In genomic region chr18:48948112-48949050, GRCh38 we compare ENCODE assay signal across 7 cellular contexts. TPM values are rescaled to one million over a fixed set of nuclear protein-coding genes. Genes with fewer than 3 reads are reported as not detected.
DNase-seq lines count a peak whose midpoint lies in the region; ATAC-seq and TF ChIP-seq lines count a peak whose summit lies in the region.

No MANE protein-coding gene starts in this region.

- H3K4me3 Mint-ChIP-seq in memory B cell: peak overlapping the region; percentile 93

- H3K4me1 ChIP-seq in thoracic aorta (ENCODE audit: control insufficient read depth in 1 of 2, low read depth in 2 of 2): peaks cover 30 to 45% of the 10 kb centered on the region in 2 donors

- H3K9me3 ChIP-seq in thoracic aorta: no peaks in the 10 kb centered on the region

- TF ChIP-seq CTCF in GM12875 (IDR thresholded peaks at IDR 0.05; ENCODE audit: borderline replicate concordance, insufficient read depth, low read depth, low read length): 0 out of 2 replicates have a peak, but pooled peaks have one; percentile 2
- no peak for TF ChIP-seq CTCF in thoracic aorta (IDR thresholded peaks at IDR 0.05)

- peak overlapping the region; percentile 82 for H3K4me3 ChIP-seq in GM12875 (ENCODE audit: low read depth, low read length)
- peak overlapping the region; percentile 96 for H3K4me3 ChIP-seq in thoracic aorta

- H3K36me3 Mint-ChIP-seq in memory B cell: no peaks in the 10 kb centered on the region

- H3K27ac Mint-ChIP-seq in memory B cell: peak overlapping the region; percentile 90

- H3K4me1 Mint-ChIP-seq in memory B cell: peaks cover 29% of the 10 kb centered on the region

- peaks cover 4% of the 10 kb centered on the region for H3K36me3 ChIP-seq in thoracic aorta

- ATAC-seq in memory B cell (ENCODE audit: low read depth): peak; percentile 30
- no peak for ATAC-seq in thoracic aorta (ENCODE audit: insufficient number of reproducible peaks, low FRiP score, low read depth)

- no peaks in the 10 kb centered on the region for H3K9me3 Mint-ChIP-seq in memory B cell

- H3K27ac ChIP-seq in thoracic aorta: peak overlapping the region; percentile 97

- H3K27me3 Mint-ChIP-seq in memory B cell: no peaks in the 10 kb centered on the region

- DNase-seq in NAMALWA (ENCODE audit: low spot score) (peak; percentile 84), memory B cell (ENCODE audit: low spot score in 2 of 2) (peak in 1 of 2 donors; percentile 62), thoracic aorta (ENCODE audit: low spot score) (no peak), inferior parietal cortex (ENCODE audit: extremely low spot score) (no peak)
- peak; percentile 30 for DNase-seq in activated CD4-positive, alpha-beta T cell treated with anti-CD3 and anti-CD28 coated beads for 1 hour
- peak; percentile 42 for DNase-seq in effector CD4-positive, alpha-beta T cell

- H3K27me3 ChIP-seq in thoracic aorta (replicated peaks; ENCODE audit: insufficient read depth): no peaks in the 10 kb centered on the region

RNA-seq across cellular contexts. Expression of gene SMAD7, which starts 2.4 kb away (rescaled TPM):
- 100 to 1,000 TPM in 1 of 2 donors, 10 to 100 TPM in 1; 80.8 to 107 TPM for total RNA-seq in thoracic aorta

Comparison
In these comparisons a context has a peak if more than half of its experiments do, and no peak if none do; other contexts are left out.
1. DNase-seq: peak in NAMALWA (single experiment), activated CD4-positive, alpha-beta T cell treated with anti-CD3 and anti-CD28 coated beads for 1 hour (single experiment) and effector CD4-positive, alpha-beta T cell (single experiment); none in thoracic aorta (single experiment) and inferior parietal cortex (single experiment).